In the genomic region with DNA sequence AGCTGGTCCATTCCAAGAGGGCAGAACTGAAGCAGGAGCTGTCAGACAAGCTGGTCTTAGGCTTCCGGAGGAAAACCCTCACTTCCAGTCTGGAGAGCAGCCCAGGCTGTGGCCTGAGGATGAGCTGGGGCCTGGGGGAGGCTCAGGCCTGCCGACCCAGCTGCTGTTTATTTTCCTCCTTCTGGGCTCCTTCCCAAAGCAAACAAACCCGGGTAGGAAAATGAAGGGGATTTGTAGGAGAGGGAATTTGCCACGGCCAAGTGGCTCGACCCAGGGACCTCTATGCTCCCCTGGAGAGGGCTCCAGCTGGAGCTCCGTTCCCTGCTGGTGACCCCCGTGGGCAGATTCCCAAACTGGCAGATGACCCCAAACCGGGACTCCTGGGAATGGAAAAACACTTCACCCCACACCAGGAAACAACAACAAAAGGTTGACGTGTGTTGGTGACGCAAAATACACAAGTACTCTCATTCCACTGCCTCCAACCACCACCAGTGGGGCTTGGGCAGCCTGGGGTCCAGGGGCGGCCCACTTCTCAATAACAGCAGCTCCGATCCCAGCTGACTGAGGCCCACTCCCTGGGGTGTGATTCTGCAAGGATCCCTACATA, we compare ENCODE assay signal across 8 cellular contexts. TPM values are rescaled to one million over a fixed set of nuclear protein-coding genes. Genes with fewer than 3 reads are reported as not detected.
DNase-seq lines count a peak whose midpoint lies in the region; ATAC-seq and TF ChIP-seq lines count a peak whose summit lies in the region.

No MANE protein-coding gene starts in this region.

- no peak overlapping the region for H3K4me3 Mint-ChIP-seq in endothelial cell (ENCODE audit: unreplicated experiment)
- no peak overlapping the region for H3K4me3 Mint-ChIP-seq in activated CD4-positive, alpha-beta memory T cell treated with anti-CD3 and anti-CD28 coated beads, Interleukin-2, amount 10 ng/mL, durations not matched to agents 7 days and 5 days

- no peaks in the 10 kb centered on the region for H3K9me3 Mint-ChIP-seq in endothelial cell (ENCODE audit: unreplicated experiment)
- H3K9me3 Mint-ChIP-seq in activated naive CD4-positive, alpha-beta T cell treated with anti-CD3 and anti-CD28 coated beads, Interleukin-2, amount 50 U/mL, for 72 hours = no peaks in the 10 kb centered on the region
- H3K9me3 Mint-ChIP-seq in activated CD4-positive, alpha-beta memory T cell treated with anti-CD3 and anti-CD28 coated beads, Interleukin-2, amount 10 ng/mL, durations not matched to agents 7 days and 5 days = no peaks in the 10 kb centered on the region

- peak overlapping the region; percentile 87 for H3K27ac Mint-ChIP-seq in endothelial cell (ENCODE audit: unreplicated experiment)
- no peak overlapping the region for H3K27ac Mint-ChIP-seq in activated naive CD4-positive, alpha-beta T cell treated with anti-CD3 and anti-CD28 coated beads, Interleukin-2, amount 50 U/mL, for 72 hours
- no peak overlapping the region for H3K27ac Mint-ChIP-seq in activated CD4-positive, alpha-beta memory T cell treated with anti-CD3 and anti-CD28 coated beads, Interleukin-2, amount 10 ng/mL, durations not matched to agents 7 days and 5 days

- peak; percentile 94 for DNase-seq in Daoy (ENCODE audit: low read depth)
- DNase-seq in NCI-H69 (lab: John Stamatoyannopoulos, UW) = peak; percentile 97
- no peak for DNase-seq in endothelial cell (ENCODE audit: low spot score)
- peak; percentile 75 for DNase-seq in mucosa of gallbladder (ENCODE audit: low spot score)
- no peak for DNase-seq in activated naive CD4-positive, alpha-beta T cell treated with anti-CD3 and anti-CD28 coated beads, Interleukin-2, amount 50 U/mL, for 72 hours (ENCODE audit: low spot score in 2 of 2)
- no peak for DNase-seq in LoVo (ENCODE audit: low spot score)
- DNase-seq in activated CD4-positive, alpha-beta memory T cell treated with anti-CD3 and anti-CD28 coated beads, Interleukin-2, amount 10 ng/mL, durations not matched to agents 7 days and 5 days = no peak

- no peak for ATAC-seq in activated naive CD4-positive, alpha-beta T cell treated with anti-CD3 and anti-CD28 coated beads, Interleukin-2, amount 50 U/mL, for 72 hours
- ATAC-seq in HG02981 (IDR thresholded peaks at IDR 0.05; ENCODE audit: unreplicated experiment) = no peak

- TF ChIP-seq CTCF in endothelial cell (IDR thresholded peaks at IDR 0.05; ENCODE audit: unreplicated experiment) = no peak

- peaks cover 23% of the 10 kb centered on the region for H3K36me3 Mint-ChIP-seq in endothelial cell (ENCODE audit: low read depth, unreplicated experiment)
- H3K36me3 Mint-ChIP-seq in activated naive CD4-positive, alpha-beta T cell treated with anti-CD3 and anti-CD28 coated beads, Interleukin-2, amount 50 U/mL, for 72 hours = no peaks in the 10 kb centered on the region
- no peaks in the 10 kb centered on the region for H3K36me3 Mint-ChIP-seq in activated CD4-positive, alpha-beta memory T cell treated with anti-CD3 and anti-CD28 coated beads, Interleukin-2, amount 10 ng/mL, durations not matched to agents 7 days and 5 days (ENCODE audit: low read depth)

- POLR2A ChIA-PET in activated CD4-positive, alpha-beta memory T cell treated with anti-CD3 and anti-CD28 coated beads, Interleukin-2, amount 10 ng/mL, durations not matched to agents 7 days and 5 days (lab: Charles Lee) = no interaction called here

- peaks cover 61% of the 10 kb centered on the region for H3K4me1 Mint-ChIP-seq in endothelial cell (ENCODE audit: unreplicated experiment)
- H3K4me1 Mint-ChIP-seq in activated CD4-positive, alpha-beta memory T cell treated with anti-CD3 and anti-CD28 coated beads, Interleukin-2, amount 10 ng/mL, durations not matched to agents 7 days and 5 days = no peaks in the 10 kb centered on the region

- CTCF ChIA-PET in activated CD4-positive, alpha-beta memory T cell treated with anti-CD3 and anti-CD28 coated beads, Interleukin-2, amount 10 ng/mL, durations not matched to agents 7 days and 5 days (lab: Charles Lee) = interaction anchor here (1.6 kb wide), 1 partner anchor 9 kb away, joined by 5 read pairs; a partner anchor contains a TSS

- peaks cover 13% of the 10 kb centered on the region for H3K27me3 Mint-ChIP-seq in endothelial cell (ENCODE audit: unreplicated experiment)
- H3K27me3 Mint-ChIP-seq in activated CD4-positive, alpha-beta memory T cell treated with anti-CD3 and anti-CD28 coated beads, Interleukin-2, amount 10 ng/mL, durations not matched to agents 7 days and 5 days = peaks cover 9% of the 10 kb centered on the region

RNA-seq across cellular contexts. Expression of a gene that starts 8.8 kb away (rescaled TPM):
- 32.6 and 36.3 TPM in 2 replicates for total RNA-seq in Daoy (2014; rRNA removed; shearing (Covaris generic))
- total RNA-seq in endothelial cell (ENCODE audit: unreplicated experiment) = 330 TPM
- total RNA-seq in mucosa of gallbladder = 201 TPM
- total RNA-seq in activated naive CD4-positive, alpha-beta T cell treated with anti-CD3 and anti-CD28 coated beads, Interleukin-2, amount 50 U/mL, for 72 hours = under 1 TPM; 0.39 to 0.72 TPM
- under 1 TPM; 0.35 to 0.45 TPM for total RNA-seq in activated CD4-positive, alpha-beta memory T cell treated with anti-CD3 and anti-CD28 coated beads, Interleukin-2, amount 10 ng/mL, durations not matched to agents 7 days and 5 days

RNA-seq across cellular contexts. Expression of a gene that starts 34.1 kb away (rescaled TPM):
- total RNA-seq in Daoy (2014; rRNA removed; shearing (Covaris generic)) = 44.4 and 60.9 TPM in 2 replicates
- total RNA-seq in endothelial cell (ENCODE audit: unreplicated experiment) (22.6 TPM), mucosa of gallbladder (24.1 TPM)
- total RNA-seq in activated naive CD4-positive, alpha-beta T cell treated with anti-CD3 and anti-CD28 coated beads, Interleukin-2, amount 50 U/mL, for 72 hours = 1 to 10 TPM; 1.1 to 1.8 TPM
- total RNA-seq in activated CD4-positive, alpha-beta memory T cell treated with anti-CD3 and anti-CD28 coated beads, Interleukin-2, amount 10 ng/mL, durations not matched to agents 7 days and 5 days = 1 to 10 TPM; 1.8 to 1.9 TPM

RNA-seq across cellular contexts. Expression of a gene that starts 35.1 kb away (rescaled TPM):
- total RNA-seq in Daoy (2014; rRNA removed; shearing (Covaris generic)) = 123 and 139 TPM in 2 replicates
- total RNA-seq in endothelial cell (ENCODE audit: unreplicated experiment) = 167 TPM
- 59.2 TPM for total RNA-seq in mucosa of gallbladder
- under 1 TPM in 1 of 2 donors, not detected in 1; 0.47 TPM for total RNA-seq in activated naive CD4-positive, alpha-beta T cell treated with anti-CD3 and anti-CD28 coated beads, Interleukin-2, amount 50 U/mL, for 72 hours
- total RNA-seq in activated CD4-positive, alpha-beta memory T cell treated with anti-CD3 and anti-CD28 coated beads, Interleukin-2, amount 10 ng/mL, durations not matched to agents 7 days and 5 days = not detected

RNA-seq across cellular contexts. Expression of a gene that starts 43.2 kb away (rescaled TPM):
- 0.11 TPM in 1 of 2 replicates, not detected in the other for total RNA-seq in Daoy (2014; rRNA removed; shearing (Covaris generic))
- total RNA-seq in endothelial cell (ENCODE audit: unreplicated experiment) (18.1 TPM), mucosa of gallbladder (1.9 TPM)
- total RNA-seq in activated naive CD4-positive, alpha-beta T cell treated with anti-CD3 and anti-CD28 coated beads, Interleukin-2, amount 50 U/mL, for 72 hours = not detected
- total RNA-seq in activated CD4-positive, alpha-beta memory T cell treated with anti-CD3 and anti-CD28 coated beads, Interleukin-2, amount 10 ng/mL, durations not matched to agents 7 days and 5 days = under 1 TPM; 0.05 TPM

RNA-seq across cellular contexts. Expression of a gene that starts 58.3 kb away (rescaled TPM):
- total RNA-seq in Daoy (2014; rRNA removed; shearing (Covaris generic)) = 67.6 and 79.3 TPM in 2 replicates
- total RNA-seq in endothelial cell (ENCODE audit: unreplicated experiment) (79.9 TPM), mucosa of gallbladder (39.6 TPM)
- total RNA-seq in activated naive CD4-positive, alpha-beta T cell treated with anti-CD3 and anti-CD28 coated beads, Interleukin-2, amount 50 U/mL, for 72 hours = 10 to 100 TPM; 52.4 to 62.1 TPM
- total RNA-seq in activated CD4-positive, alpha-beta memory T cell treated with anti-CD3 and anti-CD28 coated beads, Interleukin-2, amount 10 ng/mL, durations not matched to agents 7 days and 5 days = 10 to 100 TPM; 16.1 to 19.0 TPM

Comparison
In these comparisons a context has a peak if more than half of its experiments do, and no peak if none do; other contexts are left out.
1. DNase-seq: peak in Daoy (single experiment), NCI-H69 (single experiment) and mucosa of gallbladder (single experiment); none in endothelial cell (single experiment), activated naive CD4-positive, alpha-beta T cell treated with anti-CD3 and anti-CD28 coated beads, Interleukin-2, amount 50 U/mL, for 72 hours (0 of 2), LoVo (single experiment) and activated CD4-positive, alpha-beta memory T cell treated with anti-CD3 and anti-CD28 coated beads, Interleukin-2, amount 10 ng/mL, durations not matched to agents 7 days and 5 days (single experiment).
2. RNA of a gene that starts 8.8 kb away (total RNA-seq): 330 TPM in endothelial cell (single experiment), 201 TPM in mucosa of gallbladder (single experiment) and 32.6 to 36.3 TPM in Daoy; 0.39 to 0.72 TPM in activated naive CD4-positive, alpha-beta T cell treated with anti-CD3 and anti-CD28 coated beads, Interleukin-2, amount 50 U/mL, for 72 hours and 0.35 to 0.45 TPM in activated CD4-positive, alpha-beta memory T cell treated with anti-CD3 and anti-CD28 coated beads, Interleukin-2, amount 10 ng/mL, durations not matched to agents 7 days and 5 days; every median in the first group is over 10 times any median in the second.
3. RNA of a gene that starts 35.1 kb away (total RNA-seq): 167 TPM in endothelial cell (single experiment), 123 to 139 TPM in Daoy and 59.2 TPM in mucosa of gallbladder (single experiment); 0.47 TPM in activated naive CD4-positive, alpha-beta T cell treated with anti-CD3 and anti-CD28 coated beads, Interleukin-2, amount 50 U/mL, for 72 hours and not detected in activated CD4-positive, alpha-beta memory T cell treated with anti-CD3 and anti-CD28 coated beads, Interleukin-2, amount 10 ng/mL, durations not matched to agents 7 days and 5 days; every median in the first group is over 10 times any median in the second.